ENCODE assay signal across 18 cellular contexts in the genomic region with DNA sequence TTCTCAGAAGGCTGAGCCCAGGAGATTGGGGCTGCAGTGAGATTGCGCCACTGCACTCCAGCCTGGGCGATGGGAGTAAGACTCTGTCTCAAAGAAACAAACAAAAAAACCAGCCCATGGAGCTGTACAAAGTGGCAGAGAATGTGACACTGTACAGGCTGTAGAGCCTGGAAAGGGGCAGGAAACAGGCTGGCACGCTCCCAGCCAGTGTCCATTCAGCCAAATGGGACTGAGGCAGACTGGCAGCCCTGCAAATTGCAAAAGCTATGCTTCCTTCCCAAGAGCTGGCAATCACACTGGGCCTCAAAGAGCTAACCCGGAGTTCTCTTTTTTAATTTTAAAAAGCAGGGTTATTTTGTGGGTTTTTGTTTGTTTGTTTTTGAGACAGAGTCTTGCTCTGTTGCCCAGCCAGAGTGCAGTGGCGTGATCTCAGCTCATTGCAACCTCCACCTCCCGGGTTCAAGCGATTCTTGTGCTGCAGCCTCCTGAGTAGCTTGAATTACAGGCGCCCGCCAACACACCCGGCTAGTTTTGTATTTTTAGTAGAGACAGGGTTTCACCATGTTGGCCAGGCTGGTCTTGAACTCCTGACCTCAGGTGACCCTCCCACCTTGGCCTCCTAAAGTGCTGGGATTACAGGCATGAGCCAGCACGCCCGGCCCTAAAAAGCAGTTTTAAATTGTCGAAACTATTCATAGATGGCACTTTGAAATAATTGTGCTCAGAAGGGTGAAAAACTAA. TPM values are rescaled to one million over a fixed set of nuclear protein-coding genes. Genes with fewer than 3 reads are reported as not detected.
DNase-seq lines count a peak whose midpoint lies in the region; ATAC-seq and TF ChIP-seq lines count a peak whose summit lies in the region.
"Had no signal": no experiment of that assay in that cellular context is flagged by ENCODE, and none has a peak within 500 bp of the region (broad histone marks: within the 10 kb centered on the region; RNA-seq: fewer than 3 reads in every experiment).

No MANE protein-coding gene starts in this region.

- no peak overlapping the region for H3K4me2 ChIP-seq in mesenchymal stem cell (ENCODE audit: low read length, poor library complexity, severe bottlenecking)

- H4K91ac ChIP-seq in mesenchymal stem cell (ENCODE audit: low read length): no peak overlapping the region

- ATAC-seq in gastroesophageal sphincter: peak; percentile 41
- ATAC-seq: activated T-helper 17 cell treated with anti-CD3 and anti-CD28 coated beads, Interleukin-2, amount 50 U/mL, for 72 hours; left colon; WTC11 had no signal

- intact Hi-C loops in vagina (cut with DNase I): no loop called here

- H4K8ac ChIP-seq in mesenchymal stem cell (ENCODE audit: low read length): no peak overlapping the region

- H2BK15ac ChIP-seq in mesenchymal stem cell (ENCODE audit: low read depth, poor library complexity, severe bottlenecking): no peak overlapping the region

- H3K27ac ChIP-seq in caudate nucleus (ENCODE audit: low read depth, low read length) (peak overlapping the region; percentile 44), gastroesophageal sphincter (no peak overlapping the region), mesenchymal stem cell (ENCODE audit: low read length, poor library complexity, severe bottlenecking) (no peak overlapping the region), temporal lobe (ENCODE audit: low read depth, low read length) (peak overlapping the region; percentile 33), vagina (no peak overlapping the region)

- no peak for TF ChIP-seq EP300 in gastroesophageal sphincter (IDR thresholded peaks at IDR 0.05)

- H3K4me1 ChIP-seq in gastroesophageal sphincter (peaks cover 0 to 14% (median 0%) of the 10 kb centered on the region in 3 donors), mesenchymal stem cell (ENCODE audit: control insufficient read depth, insufficient read depth, low read depth, low read length) (peaks cover 3% of the 10 kb centered on the region), vagina (peaks cover 9% of the 10 kb centered on the region)

- H3K36me3 ChIP-seq in gastroesophageal sphincter (peaks cover 0 to 66% of the 10 kb centered on the region in 2 donors), mesenchymal stem cell (ENCODE audit: control insufficient read depth in 1 of 2, insufficient read depth in 2 of 2, low read depth in 1 of 2, low read length in 2 of 2) (peaks cover 5 to 8% of the 10 kb centered on the region in 2 experiments), vagina (no peaks in the 10 kb centered on the region)

- no peak overlapping the region for H2BK120ac ChIP-seq in mesenchymal stem cell (ENCODE audit: low read depth, low read length)

- H3K79me1 ChIP-seq in mesenchymal stem cell (replicated peaks; ENCODE audit: low read length, poor library complexity, severe bottlenecking): no peaks in the 10 kb centered on the region

- H3K4me3 ChIP-seq in gastroesophageal sphincter (no peak overlapping the region), mesenchymal stem cell (ENCODE audit: insufficient read depth in 1 of 2, low read depth in 1 of 2, low read length in 2 of 2) (no peak overlapping the region), vagina (no peak overlapping the region)

- H3K9ac ChIP-seq in mesenchymal stem cell (ENCODE audit: low read length): no peak overlapping the region

- peak overlapping the region in 1 of 2 experiments; percentile 60 for H3K14ac ChIP-seq in mesenchymal stem cell (ENCODE audit: low read length in 2 of 2)

- WGBS in gastroesophageal sphincter (ENCODE audit: low coverage in 1 of 2), 2 donors: 81 to 87% methylated on average over 7 to 13 of the region's 13 CpGs
- WGBS in mesenchymal stem cell: 94% methylated on average over 10 of the region's 13 CpGs

- TF ChIP-seq POLR2A in gastroesophageal sphincter (IDR thresholded peaks at IDR 0.05): no peak
- no peak for TF ChIP-seq POLR2A in vagina (IDR thresholded peaks at IDR 0.05)

- H3K27me3 ChIP-seq in gastroesophageal sphincter: no peaks in the 10 kb centered on the region
- no peaks in the 10 kb centered on the region for H3K27me3 ChIP-seq in mesenchymal stem cell (ENCODE audit: control insufficient read depth in 1 of 2, insufficient read depth in 1 of 2, low read length in 2 of 2)
- H3K27me3 ChIP-seq in vagina: no peaks in the 10 kb centered on the region

- H2AK5ac ChIP-seq in mesenchymal stem cell (ENCODE audit: low read length, severe bottlenecking): peak overlapping the region; percentile 69

- no peaks in the 10 kb centered on the region for H3K9me3 ChIP-seq in gastroesophageal sphincter
- no peaks in the 10 kb centered on the region for H3K9me3 ChIP-seq in mesenchymal stem cell (ENCODE audit: control insufficient read depth, low read length)
- no peaks in the 10 kb centered on the region for H3K9me3 ChIP-seq in vagina

- TF ChIP-seq CTCF in gastroesophageal sphincter (IDR thresholded peaks at IDR 0.05): no peak
- no peak for TF ChIP-seq CTCF in vagina (IDR thresholded peaks at IDR 0.05)

- DNase-seq in caudate nucleus (lab: John Stamatoyannopoulos, UW) (peak in 60 of 61 donors; percentile 3 to 94 (median 72)), mesenchymal stem cell (no peak), iPS-NIHi7 (ENCODE audit: extremely low spot score) (no peak), vagina (ENCODE audit: extremely low spot score in 2 of 2) (no peak)
- DNase-seq in activated CD4-positive, alpha-beta T cell treated with anti-CD3 and anti-CD28 coated beads, Interleukin-2, amount 50 U/mL, for 1 hour: no peak
- DNase-seq: activated CD8-positive, alpha-beta memory T cell treated with anti-CD3 and anti-CD28 coated beads for 24 hours; amniotic stem cell; erythroblast; Kasumi-1; left colon; naive B cell; NCI-H1105 treated with DMSO at 0.1 percent for 48 hours; retina had no signal

- H2BK5ac ChIP-seq in mesenchymal stem cell (ENCODE audit: low read depth, low read length, poor library complexity, severe bottlenecking): no peak overlapping the region

- H2BK12ac ChIP-seq in mesenchymal stem cell (ENCODE audit: low read length in 2 of 2): no peak overlapping the region

- no peak overlapping the region for H2AFZ ChIP-seq in mesenchymal stem cell (ENCODE audit: low read depth, low read length)

- no peak overlapping the region for H3K23ac ChIP-seq in mesenchymal stem cell (ENCODE audit: low read length in 2 of 2)

- H3K18ac ChIP-seq in mesenchymal stem cell (ENCODE audit: low read depth in 1 of 2, low read length in 2 of 2): no peak overlapping the region

- no peak overlapping the region for H3K4ac ChIP-seq in mesenchymal stem cell (ENCODE audit: low read depth in 1 of 2, low read length in 2 of 2)

RNA-seq across cellular contexts. Expression of a gene that starts 42.8 kb away (rescaled TPM):
- total RNA-seq in gastroesophageal sphincter (10 to 100 TPM; 22.2 to 30.4 (median 26.8) TPM), temporal lobe (43.8 TPM), vagina (15.7 TPM)
- 16.9 TPM for polyA plus RNA-seq in mesenchymal stem cell (2013, experiment 1 of 2)
- polyA plus RNA-seq in mesenchymal stem cell (2013, experiment 2 of 2): 16.7 TPM

RNA-seq across cellular contexts. Expression of a gene that starts 48.5 kb away (rescaled TPM):
- total RNA-seq in gastroesophageal sphincter (10 to 100 TPM; 18.0 to 45.9 (median 32.2) TPM), temporal lobe (15.2 TPM), vagina (6.6 TPM)
- 4.6 TPM for polyA plus RNA-seq in mesenchymal stem cell (2013, experiment 1 of 2)
- polyA plus RNA-seq in mesenchymal stem cell (2013, experiment 2 of 2): 4.9 TPM
- total RNA-seq: HT-29 had no signal

Comparison
In these comparisons a context has a peak if more than half of its experiments do, and no peak if none do; other contexts are left out.
1. DNase-seq: peak in caudate nucleus (60 of 61); none in mesenchymal stem cell (single experiment), iPS-NIHi7 (single experiment), vagina (0 of 2) and activated CD4-positive, alpha-beta T cell treated with anti-CD3 and anti-CD28 coated beads, Interleukin-2, amount 50 U/mL, for 1 hour (single experiment).
2. H3K27ac ChIP-seq: peak in caudate nucleus (single experiment) and temporal lobe (single experiment); none in gastroesophageal sphincter (0 of 4), mesenchymal stem cell (single experiment) and vagina (single experiment).